In the genomic region with DNA sequence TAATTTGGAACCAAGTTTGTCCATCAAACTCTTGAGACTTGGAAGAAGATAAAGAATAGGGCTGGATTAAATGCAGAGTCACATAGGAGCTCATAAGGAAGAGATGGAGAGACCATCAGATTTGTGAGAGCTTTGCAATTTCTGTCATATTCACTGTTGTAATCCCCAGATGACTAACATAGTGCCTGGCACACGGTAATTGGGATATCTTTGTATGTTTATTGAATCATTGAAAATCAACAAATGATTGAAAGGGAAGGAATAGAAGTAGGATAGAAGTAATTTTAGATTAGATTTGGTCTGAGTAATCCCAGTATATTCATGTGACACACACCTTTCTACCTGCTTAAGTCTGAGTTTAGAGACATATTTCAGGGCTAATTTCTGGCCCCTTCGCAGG, we compare ENCODE assay signal across 16 cellular contexts.
DNase-seq lines count a peak whose midpoint lies in the region; ATAC-seq, FAIRE-seq and TF ChIP-seq lines count a peak whose summit lies in the region.
"Had no signal": no experiment of that assay in that cellular context is flagged by ENCODE, and none has a peak within 500 bp of the region (broad histone marks: within the 10 kb centered on the region; RNA-seq: fewer than 3 reads in every experiment).

No MANE protein-coding gene starts in this region.

- intact Hi-C loops in PC-3 (cut with micrococcal nuclease) = no loop called here

- POLR2A ChIA-PET in A549 (lab: Yijun Ruan, JAX) (no interaction called here), PC-3 (lab: Charles Lee; ENCODE audit: unreplicated experiment) (no interaction called here)

- no peaks in the 10 kb centered on the region for H3K9me2 ChIP-seq in PC-3 (replicated peaks; ENCODE audit: low read length)

- no peak for TF ChIP-seq EP300 in A549 (IDR thresholded peaks at IDR 0.05)

- ATAC-seq in A549 = peak in 1 of 2 experiments; percentile 48; a peak in 2 of 6 replicates
- no peak for ATAC-seq in PC-3
- ATAC-seq in GM21367 (IDR thresholded peaks at IDR 0.05; ENCODE audit: unreplicated experiment) = no peak
- ATAC-seq: CD8-positive, alpha-beta T cell had no signal

- H3K36me3 ChIP-seq in BE2C (peaks cover 11% of the 10 kb centered on the region), PC-3 (ENCODE audit: low read depth, low read length) (peaks cover 13% of the 10 kb centered on the region; the same call in 1 of the 2 replicates), osteoblast (ENCODE audit: insufficient read depth, low read length) (no peaks in the 10 kb centered on the region)

- TF ChIP-seq CTCF in A549 (IDR thresholded peaks at IDR 0.05) (no peak), BE2C (IDR thresholded peaks at IDR 0.05; ENCODE audit: low read depth, low read length) (no peak), PC-3 (conservative IDR thresholded peaks at IDR 0.05; ENCODE audit: low read depth, low read length) (no peak), osteoblast (IDR thresholded peaks at IDR 0.05; ENCODE audit: extremely low read depth, low read depth, low read length) (no peak)

- BruUV-seq in PC-3 (replicated peaks; lab: Mats Ljungman, UMichigan) = no TSS peak

- 65% methylated on average over 2 of the region's 2 CpGs for WGBS in A549 (ENCODE audit: missing lambda C conversion rate)

- no peak overlapping the region for H3K4me2 ChIP-seq in A549
- H3K4me2 ChIP-seq in PC-3 (ENCODE audit: low read length) = no peak overlapping the region
- H3K4me2 ChIP-seq in osteoblast (ENCODE audit: insufficient read depth, low read length) = no peak overlapping the region
- H3K4me2 ChIP-seq: BLaER1 had no signal

- no peak overlapping the region for H3K9ac ChIP-seq in PC-3 (ENCODE audit: low read length)
- H3K9ac ChIP-seq: BLaER1, GM23248 had no signal

- no peak for TF ChIP-seq POLR2A in A549 (IDR thresholded peaks at IDR 0.05; ENCODE audit: low read length)

- CTCF ChIA-PET in A549 (lab: Yijun Ruan, JAX) (interaction anchor here (0.6 to 1.0 kb wide), 3 partner anchors 14 to 221 kb away, joined by 3 read pairs; no protein-coding TSS in a partner anchor), PC-3 (lab: Charles Lee) (no interaction called here)

- TF ChIP-seq RAD21 in A549 (conservative IDR thresholded peaks at IDR 0.05 in 1 of 2, IDR thresholded peaks at IDR 0.05 in 1 of 2) = no peak

- H2AFZ ChIP-seq in PC-3 (ENCODE audit: low read length) (no peak overlapping the region), osteoblast (ENCODE audit: low read length) (no peak overlapping the region)
- H2AFZ ChIP-seq: GM23248 had no signal

- no peaks in the 10 kb centered on the region for H3F3A ChIP-seq in PC-3 (ENCODE audit: low read length, unreplicated experiment)

- peak; percentile 84 for FAIRE-seq in A549 (lab: Jason Lieb, UNC)
- FAIRE-seq: A204.1 had no signal

- H3K27ac ChIP-seq in A549 (no peak overlapping the region), PC-3 (ENCODE audit: low read length) (no peak overlapping the region), osteoblast (ENCODE audit: low read depth, low read length) (no peak overlapping the region)
- H3K27ac ChIP-seq: BLaER1, GM23248 had no signal

- no peaks in the 10 kb centered on the region for H4K20me1 ChIP-seq in PC-3 (ENCODE audit: low read length)
- no peaks in the 10 kb centered on the region for H4K20me1 ChIP-seq in osteoblast (ENCODE audit: insufficient read depth, low read length)
- H4K20me1 ChIP-seq: BLaER1 had no signal

- no peak overlapping the region for H3K4me3 ChIP-seq in A549
- H3K4me3 ChIP-seq in BE2C (ENCODE audit: low read depth, low read length) = no peak overlapping the region
- no peak overlapping the region for H3K4me3 ChIP-seq in PC-3 (ENCODE audit: low read length)
- no peak overlapping the region for H3K4me3 ChIP-seq in osteoblast (ENCODE audit: insufficient read depth, low read length)
- H3K4me3 ChIP-seq: BLaER1, GM23248 had no signal

- H3K9me3 ChIP-seq in A549 = 0 out of 3 replicates have a peak, but pooled peaks cover 5% of the 10 kb centered on the region
- peaks cover 2% of the 10 kb centered on the region for H3K9me3 ChIP-seq in BE2C
- H3K9me3 ChIP-seq in PC-3 (ENCODE audit: low read length) = no peaks in the 10 kb centered on the region
- H3K9me3 ChIP-seq in osteoblast (ENCODE audit: low read depth, low read length) = no peaks in the 10 kb centered on the region

- DNase-seq in A549 (ENCODE audit: low read depth in 1 of 2, low spot score in 1 of 2) (no peak), BE2C (peak; percentile 24), PC-3 (peak; percentile 57), osteoblast (ENCODE audit: insufficient read length, low spot score, missing footprints) (peak; percentile 53), dermis blood vessel endothelial cell (no peak)
- DNase-seq: AML-193; Calu3; CD8-positive, alpha-beta T cell; DMS79 treated with DMSO at 0.1 percent for 48 hours; GF-D8; GM23248; H7; KG1 had no signal

- H3K79me2 ChIP-seq in PC-3 (ENCODE audit: low read length) (0 out of 2 replicates have a peak, but pooled peaks cover 5% of the 10 kb centered on the region), osteoblast (ENCODE audit: insufficient read depth, low read length) (peaks cover 4% of the 10 kb centered on the region)

- peaks cover 4% of the 10 kb centered on the region; the same call in 2 of the 3 replicates for H3K4me1 ChIP-seq in A549
- peaks cover 17% of the 10 kb centered on the region; the same call in 1 of the 2 replicates for H3K4me1 ChIP-seq in BE2C
- H3K4me1 ChIP-seq in PC-3 (ENCODE audit: insufficient read depth, low read length) = peaks cover 12% of the 10 kb centered on the region
- H3K4me1 ChIP-seq in osteoblast (ENCODE audit: insufficient read depth, low read length) = peaks cover 1% of the 10 kb centered on the region
- H3K4me1 ChIP-seq: BLaER1 had no signal

- H3K27me3 ChIP-seq in BE2C (no peaks in the 10 kb centered on the region), PC-3 (ENCODE audit: low read length) (no peaks in the 10 kb centered on the region), osteoblast (ENCODE audit: insufficient read depth, low read length) (no peaks in the 10 kb centered on the region)
- H3K27me3 ChIP-seq: BLaER1 had no signal

TF ChIP-seq in A549, 52 proteins besides CTCF, POLR2A, EP300 and RAD21 (continues in another document):
- TF ChIP-seq, protein P1, sequence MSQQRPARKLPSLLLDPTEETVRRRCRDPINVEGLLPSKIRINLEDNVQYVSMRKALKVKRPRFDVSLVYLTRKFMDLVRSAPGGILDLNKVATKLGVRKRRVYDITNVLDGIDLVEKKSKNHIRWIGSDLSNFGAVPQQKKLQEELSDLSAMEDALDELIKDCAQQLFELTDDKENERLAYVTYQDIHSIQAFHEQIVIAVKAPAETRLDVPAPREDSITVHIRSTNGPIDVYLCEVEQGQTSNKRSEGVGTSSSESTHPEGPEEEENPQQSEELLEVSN (IDR thresholded peaks at IDR 0.05; ENCODE audit: borderline replicate concordance, low read depth) = no peak
- TF ChIP-seq ESRRA (IDR thresholded peaks at IDR 0.05; ENCODE audit: borderline replicate concordance, low read length) = no peak
- no peak for TF ChIP-seq RNF2 (IDR thresholded peaks at IDR 0.05; ENCODE audit: borderline replicate concordance, low read depth)
- no peak for TF ChIP-seq JUNB (IDR thresholded peaks at IDR 0.05)
- no peak for TF ChIP-seq HEYL (CRISPR knock-in tag; IDR thresholded peaks at IDR 0.05)
- no peak for TF ChIP-seq FOSB (CRISPR knock-in tag; IDR thresholded peaks at IDR 0.05)
- TF ChIP-seq CHD4 (IDR thresholded peaks at IDR 0.05; ENCODE audit: borderline replicate concordance) = no peak
- TF ChIP-seq TP53 (CRISPR knock-in tag; IDR thresholded peaks at IDR 0.05) = no peak
- TF ChIP-seq POLR2AphosphoS2 (conservative IDR thresholded peaks at IDR 0.05; ENCODE audit: low read length) = no peak
- TF ChIP-seq, protein P2, sequence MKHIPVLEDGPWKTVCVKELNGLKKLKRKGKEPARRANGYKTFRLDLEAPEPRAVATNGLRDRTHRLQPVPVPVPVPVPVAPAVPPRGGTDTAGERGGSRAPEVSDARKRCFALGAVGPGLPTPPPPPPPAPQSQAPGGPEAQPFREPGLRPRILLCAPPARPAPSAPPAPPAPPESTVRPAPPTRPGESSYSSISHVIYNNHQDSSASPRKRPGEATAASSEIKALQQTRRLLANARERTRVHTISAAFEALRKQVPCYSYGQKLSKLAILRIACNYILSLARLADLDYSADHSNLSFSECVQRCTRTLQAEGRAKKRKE (CRISPR knock-in tag; IDR thresholded peaks at IDR 0.05; ENCODE audit: low read depth) = no peak
- TF ChIP-seq PHF8 (IDR thresholded peaks at IDR 0.05; ENCODE audit: borderline replicate concordance, low read depth) = no peak
- TF ChIP-seq, protein P3, sequence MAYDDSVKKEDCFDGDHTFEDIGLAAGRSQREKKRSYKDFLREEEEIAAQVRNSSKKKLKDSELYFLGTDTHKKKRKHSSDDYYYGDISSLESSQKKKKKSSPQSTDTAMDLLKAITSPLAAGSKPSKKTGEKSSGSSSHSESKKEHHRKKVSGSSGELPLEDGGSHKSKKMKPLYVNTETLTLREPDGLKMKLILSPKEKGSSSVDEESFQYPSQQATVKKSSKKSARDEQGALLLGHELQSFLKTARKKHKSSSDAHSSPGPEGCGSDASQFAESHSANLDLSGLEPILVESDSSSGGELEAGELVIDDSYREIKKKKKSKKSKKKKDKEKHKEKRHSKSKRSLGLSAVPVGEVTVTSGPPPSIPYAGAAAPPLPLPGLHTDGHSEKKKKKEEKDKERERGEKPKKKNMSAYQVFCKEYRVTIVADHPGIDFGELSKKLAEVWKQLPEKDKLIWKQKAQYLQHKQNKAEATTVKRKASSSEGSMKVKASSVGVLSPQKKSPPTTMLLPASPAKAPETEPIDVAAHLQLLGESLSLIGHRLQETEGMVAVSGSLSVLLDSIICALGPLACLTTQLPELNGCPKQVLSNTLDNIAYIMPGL (CRISPR knock-in tag; IDR thresholded peaks at IDR 0.05; ENCODE audit: borderline replicate concordance) = no peak
- TF ChIP-seq, protein P4, sequence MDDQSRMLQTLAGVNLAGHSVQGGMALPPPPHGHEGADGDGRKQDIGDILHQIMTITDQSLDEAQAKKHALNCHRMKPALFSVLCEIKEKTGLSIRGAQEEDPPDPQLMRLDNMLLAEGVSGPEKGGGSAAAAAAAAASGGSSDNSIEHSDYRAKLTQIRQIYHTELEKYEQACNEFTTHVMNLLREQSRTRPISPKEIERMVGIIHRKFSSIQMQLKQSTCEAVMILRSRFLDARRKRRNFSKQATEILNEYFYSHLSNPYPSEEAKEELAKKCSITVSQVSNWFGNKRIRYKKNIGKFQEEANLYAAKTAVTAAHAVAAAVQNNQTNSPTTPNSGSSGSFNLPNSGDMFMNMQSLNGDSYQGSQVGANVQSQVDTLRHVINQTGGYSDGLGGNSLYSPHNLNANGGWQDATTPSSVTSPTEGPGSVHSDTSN (IDR thresholded peaks at IDR 0.05) = no peak
- no peak for TF ChIP-seq FOSL2 (IDR thresholded peaks at IDR 0.05)
- TF ChIP-seq FOSL2 (CRISPR knock-in tag; IDR thresholded peaks at IDR 0.05) = no peak

Comparison
In these comparisons a context has a peak if more than half of its experiments do, and no peak if none do; other contexts are left out.
1. DNase-seq: peak in BE2C (single experiment), PC-3 (single experiment) and osteoblast (single experiment); none in A549 (0 of 2) and dermis blood vessel endothelial cell (single experiment).